22 cellular contexts compared by ENCODE assay signal in the genomic region with DNA sequence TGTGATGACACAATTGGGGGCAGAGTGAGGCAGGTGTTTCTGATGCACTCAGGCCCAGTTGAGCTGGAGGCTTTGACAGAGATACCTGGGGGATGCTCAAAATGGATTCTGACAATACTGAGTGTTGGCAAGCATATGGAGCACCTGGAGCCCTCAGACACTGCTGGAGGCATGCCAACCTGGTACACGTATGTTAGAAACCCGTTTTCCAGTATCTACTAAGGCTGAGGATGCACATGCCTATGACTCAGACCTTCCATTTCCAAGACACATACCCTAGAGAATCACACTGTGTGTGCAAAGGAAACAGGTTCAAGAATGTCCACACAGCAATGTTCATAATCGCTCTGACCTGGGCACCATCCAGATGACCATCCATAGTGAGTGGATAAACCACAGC. TPM values are rescaled to one million over a fixed set of nuclear protein-coding genes. Genes with fewer than 3 reads are reported as not detected.
DNase-seq lines count a peak whose midpoint lies in the region; ATAC-seq and TF ChIP-seq lines count a peak whose summit lies in the region.
"Had no signal": no experiment of that assay in that cellular context is flagged by ENCODE, and none has a peak within 500 bp of the region (broad histone marks: within the 10 kb centered on the region; RNA-seq: fewer than 3 reads in every experiment).

No MANE protein-coding gene starts in this region.

- no peak for DNase-seq in activated naive CD4-positive, alpha-beta T cell treated with anti-CD3 and anti-CD28 coated beads for 36 hours
- DNase-seq in epithelial cell of prostate (ENCODE audit: low read depth, low spot score) (no peak), ecto neural progenitor cell (ENCODE audit: low spot score) (no peak)
- no peak for DNase-seq in activated effector memory CD4-positive, alpha-beta T cell treated with Interleukin-2 at 50 U/mL for 16 hours
- DNase-seq: EL; Kasumi-1; MG63; NCI-H1436; NCI-H1930; NCI-H2227 treated with DMSO at 0.1 percent for 48 hours; NCI-H510A; NCI-H774; NK-92 treated with Interleukin-12 subunit alpha and Interleukin-12 subunit beta, amount 100 ng/mL, for 24 hours; SJCRH30 had no signal

- peaks cover 3% of the 10 kb centered on the region for H3K4me1 Mint-ChIP-seq in activated naive CD4-positive, alpha-beta T cell treated with anti-CD3 and anti-CD28 coated beads, Interleukin-2, amount 50 U/mL, for 24 hours
- peaks cover 7% of the 10 kb centered on the region for H3K4me1 Mint-ChIP-seq in activated naive CD4-positive, alpha-beta T cell treated with anti-CD3 and anti-CD28 coated beads for 36 hours (ENCODE audit: low read depth)
- H3K4me1 Mint-ChIP-seq: B cell, CD14-positive monocyte had no signal

- H3K27ac Mint-ChIP-seq in activated naive CD4-positive, alpha-beta T cell treated with anti-CD3 and anti-CD28 coated beads, Interleukin-2, amount 50 U/mL, for 24 hours = peak overlapping the region; percentile 8
- no peak overlapping the region for H3K27ac Mint-ChIP-seq in activated naive CD4-positive, alpha-beta T cell treated with anti-CD3 and anti-CD28 coated beads for 36 hours
- H3K27ac Mint-ChIP-seq: B cell, CD14-positive monocyte had no signal

- no peak for ATAC-seq in HG03520 (IDR thresholded peaks at IDR 0.05; ENCODE audit: unreplicated experiment)
- ATAC-seq: A549, Panc1 had no signal

- intact Hi-C loops in activated naive CD4-positive, alpha-beta T cell treated with anti-CD3 and anti-CD28 coated beads for 36 hours (cut with micrococcal nuclease) = no loop called here

- peak overlapping the region; percentile 51 for H3K27ac ChIP-seq in epithelial cell of prostate
- H3K27ac ChIP-seq: A549, SJCRH30 had no signal

- no peak for TF ChIP-seq RAD21 in Ishikawa (IDR thresholded peaks at IDR 0.05; ENCODE audit: low read depth)

- CTCF ChIA-PET in activated naive CD4-positive, alpha-beta T cell treated with anti-CD3 and anti-CD28 coated beads for 36 hours (lab: Charles Lee) = no interaction called here

- no peak overlapping the region for H3K4me3 Mint-ChIP-seq in activated naive CD4-positive, alpha-beta T cell treated with anti-CD3 and anti-CD28 coated beads, Interleukin-2, amount 50 U/mL, for 24 hours
- no peak overlapping the region for H3K4me3 Mint-ChIP-seq in activated naive CD4-positive, alpha-beta T cell treated with anti-CD3 and anti-CD28 coated beads for 36 hours
- H3K4me3 Mint-ChIP-seq: B cell, CD14-positive monocyte had no signal

- H3K9me3 Mint-ChIP-seq in activated naive CD4-positive, alpha-beta T cell treated with anti-CD3 and anti-CD28 coated beads, Interleukin-2, amount 50 U/mL, for 24 hours = no peaks in the 10 kb centered on the region
- H3K9me3 Mint-ChIP-seq in activated naive CD4-positive, alpha-beta T cell treated with anti-CD3 and anti-CD28 coated beads for 36 hours = peaks cover 29% of the 10 kb centered on the region

- peaks cover 25% of the 10 kb centered on the region for H3K36me3 Mint-ChIP-seq in activated naive CD4-positive, alpha-beta T cell treated with anti-CD3 and anti-CD28 coated beads, Interleukin-2, amount 50 U/mL, for 24 hours
- peaks cover 30% of the 10 kb centered on the region for H3K36me3 Mint-ChIP-seq in activated naive CD4-positive, alpha-beta T cell treated with anti-CD3 and anti-CD28 coated beads for 36 hours (ENCODE audit: low read depth)
- H3K36me3 Mint-ChIP-seq: CD14-positive monocyte had no signal

- no peaks in the 10 kb centered on the region for H3K27me3 Mint-ChIP-seq in activated naive CD4-positive, alpha-beta T cell treated with anti-CD3 and anti-CD28 coated beads, Interleukin-2, amount 50 U/mL, for 24 hours
- no peaks in the 10 kb centered on the region for H3K27me3 Mint-ChIP-seq in activated naive CD4-positive, alpha-beta T cell treated with anti-CD3 and anti-CD28 coated beads for 36 hours (ENCODE audit: low read depth)

- no peak for TF ChIP-seq EP300 in Ishikawa (IDR thresholded peaks at IDR 0.05; ENCODE audit: borderline replicate concordance)

TF ChIP-seq in Ishikawa, 13 proteins besides CTCF, POLR2A, EP300 and RAD21:
- TF ChIP-seq TAF1 (IDR thresholded peaks at IDR 0.05; ENCODE audit: low read depth) = no peak
- peak; percentile 15; the same call in 1 of the 2 replicates for TF ChIP-seq NFIC (IDR thresholded peaks at IDR 0.05)

RNA-seq across cellular contexts. Expression of gene WNT7A, which starts 58.7 kb away (rescaled TPM):
- total RNA-seq in activated naive CD4-positive, alpha-beta T cell treated with anti-CD3 and anti-CD28 coated beads for 36 hours = under 1 TPM; 0.07 to 0.10 TPM
- total RNA-seq: B cell, H1, SJCRH30 had no signal
